ENCODE assay signal across 8 cellular contexts in genomic region chr1:223748405-223748772, GRCh38. TPM values are rescaled to one million over a fixed set of nuclear protein-coding genes. Genes with fewer than 3 reads are reported as not detected.
DNase-seq lines count a peak whose midpoint lies in the region; ATAC-seq, FAIRE-seq and TF ChIP-seq lines count a peak whose summit lies in the region.

No MANE protein-coding gene starts in this region.

- intact Hi-C loops in adrenal gland (cut with DNase I) = loop anchor here (2.0 to 5.0 kb wide), 2 partner anchors 36 to 38 kb away; partner anchors contain the start of gene CAPN2 (in 1 of the 2)
- intact Hi-C loops in testis (cut with DNase I; ENCODE audit: low total_unique reads) = loop anchor here (5.0 kb wide), 1 partner anchor 36 kb away; the partner anchor contains the start of gene CAPN2

- no peak for ATAC-seq in GM21367 (IDR thresholded peaks at IDR 0.05; ENCODE audit: unreplicated experiment)

- peak; percentile 12 for DNase-seq in stimulated activated naive CD4-positive, alpha-beta T cell treated with Interleukin-2 at 50 U/mL for 16 hours (lab: John Stamatoyannopoulos, UW)
- DNase-seq in stimulated activated naive CD4-positive, alpha-beta T cell (lab: John Stamatoyannopoulos, UW) = no peak
- DNase-seq in adrenal gland (peak in 6 of 7 donors; percentile 45 to 64 (median 52)), iris pigment epithelial cell (ENCODE audit: low read depth) (peak; percentile 85), testis (no peak), H54 (ENCODE audit: insufficient read length, low spot score) (no peak), NCI-H446 treated with DMSO at 0.1 percent for 48 hours (lab: John Stamatoyannopoulos, UW) (no peak)

- peaks cover 0 to 70% of the 10 kb centered on the region in 2 donors for H3K36me3 ChIP-seq in adrenal gland (replicated peaks in 1 of 2)
- peaks cover 4% of the 10 kb centered on the region for H3K36me3 ChIP-seq in testis (ENCODE audit: low read depth, missing control alignments)

- WGBS in adrenal gland, 4 donors = 13 to 27% (median 20%) methylated on average over 12 to 18 of the region's 18 CpGs
- WGBS in testis, 2 donors = 17 to 23% methylated on average over 18 of the region's 18 CpGs

- H3K27ac ChIP-seq in adrenal gland = peak overlapping the region in 4 of 5 donors; percentile 25 to 88 (median 72)
- peak overlapping the region; percentile 65 to 83 for H3K27ac ChIP-seq in testis

- no peak for FAIRE-seq in H54 (lab: Jason Lieb, UNC)

- TF ChIP-seq CTCF in adrenal gland (IDR thresholded peaks at IDR 0.05) (no peak), testis (IDR thresholded peaks at IDR 0.05) (no peak)

- H3K4me3 ChIP-seq in adrenal gland (peak overlapping the region in 2 of 4 donors; percentile 12 to 61), testis (peak overlapping the region; percentile 47 to 60)

- H3K27me3 ChIP-seq in adrenal gland (no peaks in the 10 kb centered on the region), testis (no peaks in the 10 kb centered on the region)

- H3K4me1 ChIP-seq in adrenal gland (replicated peaks in 1 of 2) (peaks cover 18 to 19% of the 10 kb centered on the region in 2 donors), testis (peaks cover 25% of the 10 kb centered on the region)

- TF ChIP-seq POLR2A in adrenal gland (IDR thresholded peaks at IDR 0.05) (no peak), testis (IDR thresholded peaks at IDR 0.05) (no peak), H54 (IDR thresholded peaks at IDR 0.05; ENCODE audit: low read depth, low read length) (no peak)

- H3K9me3 ChIP-seq in adrenal gland (replicated peaks in 1 of 3) (no peaks in the 10 kb centered on the region), testis (no peaks in the 10 kb centered on the region)

RNA-seq across cellular contexts. Expression of gene CAPN2, which starts 36.0 kb away (rescaled TPM):
- total RNA-seq in adrenal gland = 100 to 1,000 TPM; 117 to 214 (median 199) TPM
- 100 to 1,000 TPM; 110 to 366 (median 258) TPM for polyA plus RNA-seq in adrenal gland
- total RNA-seq in testis = 100 to 1,000 TPM; 174 to 179 TPM
- 99.0 TPM for polyA plus RNA-seq in testis (ENCODE audit: insufficient read depth, low read depth, low replicate concordance)

Comparison
In these comparisons a context has a peak if more than half of its experiments do, and no peak if none do; other contexts are left out.
1. DNase-seq: peak in stimulated activated naive CD4-positive, alpha-beta T cell treated with Interleukin-2 at 50 U/mL for 16 hours (single experiment), adrenal gland (6 of 7) and iris pigment epithelial cell (single experiment); none in stimulated activated naive CD4-positive, alpha-beta T cell (0 of 6), testis (single experiment), H54 (single experiment) and NCI-H446 treated with DMSO at 0.1 percent for 48 hours (single experiment).